ENCODE assay signal across 2 cellular contexts in genomic region chr20:24502661-24503060, GRCh38.
TF ChIP-seq lines count a peak whose summit lies in the region.

No MANE protein-coding gene starts in this region.

TF ChIP-seq in SK-N-SH, 30 proteins besides CTCF, POLR2A, EP300 and RAD21 (continued from another document):
- TF ChIP-seq IRF3 (IDR thresholded peaks at IDR 0.05; ENCODE audit: low read depth, low read length) = no peak
- no peak for TF ChIP-seq REST (IDR thresholded peaks at IDR 0.05; ENCODE audit: low read depth, low read length)
- TF ChIP-seq USF1 (IDR thresholded peaks at IDR 0.05; ENCODE audit: borderline replicate concordance, low read depth) = no peak
- TF ChIP-seq FOSL2 (IDR thresholded peaks at IDR 0.05; ENCODE audit: borderline replicate concordance, low read depth) = no peak
- no peak for TF ChIP-seq SIN3A (IDR thresholded peaks at IDR 0.05; ENCODE audit: borderline replicate concordance, low read depth, low read length)
- no peak for TF ChIP-seq POLR2AphosphoS5 (IDR thresholded peaks at IDR 0.05; ENCODE audit: low read depth, low read length)
- TF ChIP-seq FOXM1 (IDR thresholded peaks at IDR 0.05; ENCODE audit: low read depth) = no peak
- TF ChIP-seq MXI1 (IDR thresholded peaks at IDR 0.05; ENCODE audit: low read depth, low read length) = no peak
- no peak for TF ChIP-seq EZH2phosphoT487 (IDR thresholded peaks at IDR 0.05; ENCODE audit: borderline replicate concordance, low read depth)
- TF ChIP-seq FOXJ3 (CRISPR knock-in tag; IDR thresholded peaks at IDR 0.05) = no peak

TF ChIP-seq in SK-N-SH treated with all-trans-retinoic acid at 6 μM for 48 hours, 23 proteins besides CTCF, POLR2A, EP300 and RAD21 (continued from another document):
- TF ChIP-seq CREB5 (CRISPR knock-in tag; IDR thresholded peaks at IDR 0.05; ENCODE audit: low read depth) (no peak), CSDC2 (CRISPR knock-in tag; IDR thresholded peaks at IDR 0.05) (no peak), OSR1 (CRISPR knock-in tag; IDR thresholded peaks at IDR 0.05) (no peak), ZNF565 (CRISPR knock-in tag; conservative IDR thresholded peaks at IDR 0.05; ENCODE audit: low read depth) (no peak), ESRRG (CRISPR knock-in tag; IDR thresholded peaks at IDR 0.05) (no peak), PATZ1 (CRISPR knock-in tag; IDR thresholded peaks at IDR 0.05; ENCODE audit: borderline replicate concordance) (no peak), ZFP30 (CRISPR knock-in tag; IDR thresholded peaks at IDR 0.05) (no peak), BACH2 (CRISPR knock-in tag; IDR thresholded peaks at IDR 0.05; ENCODE audit: borderline replicate concordance) (no peak), GLIS3 (CRISPR knock-in tag; IDR thresholded peaks at IDR 0.05) (no peak), ZNF8 (CRISPR knock-in tag; IDR thresholded peaks at IDR 0.05) (no peak), TSHZ2 (CRISPR knock-in tag; IDR thresholded peaks at IDR 0.05) (no peak)
